ENCODE assay signal across 18 cellular contexts in the genomic region with DNA sequence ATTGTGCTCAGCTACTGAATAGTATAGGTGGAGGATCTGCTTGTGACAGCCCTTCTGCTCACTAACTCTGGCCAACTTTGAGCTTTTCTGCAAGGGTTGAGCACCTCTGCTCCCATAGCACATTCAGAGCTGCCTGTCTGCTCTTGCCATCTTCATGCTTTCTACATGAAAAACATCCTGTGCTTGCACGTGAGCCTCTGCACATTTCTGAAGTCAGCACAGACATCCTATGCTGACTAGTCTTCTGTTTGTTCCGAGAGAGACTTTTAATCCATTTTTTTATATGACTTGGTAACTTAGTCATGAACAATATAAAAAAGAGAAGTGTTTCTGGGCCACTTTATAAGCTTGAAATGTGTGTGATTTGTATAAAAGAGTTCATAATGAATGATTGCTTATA.
DNase-seq lines count a peak whose midpoint lies in the region; ATAC-seq and TF ChIP-seq lines count a peak whose summit lies in the region.
"Had no signal": no experiment of that assay in that cellular context is flagged by ENCODE, and none has a peak within 500 bp of the region (broad histone marks: within the 10 kb centered on the region; RNA-seq: fewer than 3 reads in every experiment).

No MANE protein-coding gene starts in this region.

- H3K79me2 ChIP-seq in SU-DHL-6 (ENCODE audit: insufficient read depth, low read length), result no peaks in the 10 kb centered on the region

- H3K4ac ChIP-seq in neuronal stem cell (ENCODE audit: low read length), result no peak overlapping the region

- no peak overlapping the region for H2BK120ac ChIP-seq in neuronal stem cell (ENCODE audit: low read depth, low read length)

- H2BK15ac ChIP-seq in neuronal stem cell (ENCODE audit: low read length), result no peak overlapping the region

- in situ Hi-C loops in KBM-7 (cut with MboI; ENCODE audit: low pct_unique_long_range_greater_than_20kb, low sequenced_read_pairs), result no loop called here

- H3K36me3 ChIP-seq in SU-DHL-6 (ENCODE audit: low read length) (no peaks in the 10 kb centered on the region), neuronal stem cell (replicated peaks in 1 of 2; ENCODE audit: control insufficient read depth in 2 of 2, insufficient read depth in 2 of 2, low read length in 2 of 2) (no peaks in the 10 kb centered on the region)

- H3K27me3 ChIP-seq in SU-DHL-6 (ENCODE audit: low read length) (no peaks in the 10 kb centered on the region), foreskin keratinocyte (no peaks in the 10 kb centered on the region), neuronal stem cell (ENCODE audit: control insufficient read depth in 3 of 3, insufficient read depth in 3 of 3, low read depth in 1 of 3, low read length in 3 of 3) (no peaks in the 10 kb centered on the region)

- H3K9me3 ChIP-seq in SU-DHL-6 (ENCODE audit: insufficient read depth, low read length), result peaks cover 8% of the 10 kb centered on the region; the same call in 1 of the 2 replicates
- no peaks in the 10 kb centered on the region for H3K9me3 ChIP-seq in neuronal stem cell (replicated peaks in 1 of 2; ENCODE audit: control insufficient read depth in 2 of 2, insufficient read depth in 1 of 2, low read depth in 1 of 2, low read length in 2 of 2)
- H3K9me3 ChIP-seq: Caco-2 had no signal

- no peak overlapping the region for H3K14ac ChIP-seq in neuronal stem cell (ENCODE audit: low read length)

- no peak overlapping the region for H3K18ac ChIP-seq in neuronal stem cell (ENCODE audit: low read length)

- DNase-seq in NCI-H82 (lab: John Stamatoyannopoulos, UW), result peak; percentile 25
- no peak for DNase-seq in NCI-H82 treated with DMSO at 0.1 percent for 48 hours (lab: John Stamatoyannopoulos, UW; ENCODE audit: unreplicated experiment)
- DNase-seq in foreskin keratinocyte, result peak; percentile 34 to 56
- no peak for DNase-seq in neuronal stem cell (ENCODE audit: low spot score)
- no peak for DNase-seq in KBM-7
- DNase-seq in DMS79 (lab: John Stamatoyannopoulos, UW), result no peak
- no peak for DNase-seq in activated CD4-positive, alpha-beta T cell treated with anti-CD3 and anti-CD28 coated beads for 4 hours
- DNase-seq: C1 segment of cervical spinal cord; Caco-2; CD8-positive, alpha-beta T cell; DMS153; EL; GDM1; GM23248; H7; HCEC 1CT had no signal

- H2BK5ac ChIP-seq in neuronal stem cell (ENCODE audit: low read length), result no peak overlapping the region

- no peaks in the 10 kb centered on the region for H3K4me1 ChIP-seq in foreskin keratinocyte
- no peaks in the 10 kb centered on the region for H3K4me1 ChIP-seq in neuronal stem cell (ENCODE audit: control insufficient read depth in 2 of 2, insufficient read depth in 1 of 2, low read depth in 1 of 2, low read length in 2 of 2)
- H3K4me1 ChIP-seq: Caco-2 had no signal

- H3K79me1 ChIP-seq in neuronal stem cell (ENCODE audit: low read depth, low read length), result no peaks in the 10 kb centered on the region

- peak overlapping the region; percentile 25 for H2AFZ ChIP-seq in SU-DHL-6 (ENCODE audit: low read depth, low read length, severe bottlenecking)
- peak overlapping the region; percentile 47 for H2AFZ ChIP-seq in neuronal stem cell (ENCODE audit: low read length)
- H2AFZ ChIP-seq: GM23248 had no signal

- H3K9me2 ChIP-seq in SU-DHL-6 (replicated peaks; ENCODE audit: insufficient read depth, low read length), result no peaks in the 10 kb centered on the region

- no peak overlapping the region for H4K91ac ChIP-seq in neuronal stem cell (ENCODE audit: low read depth, low read length, poor library complexity)

- no peaks in the 10 kb centered on the region for H4K20me1 ChIP-seq in SU-DHL-6 (ENCODE audit: low read depth, low read length)

- H3F3A ChIP-seq in SU-DHL-6 (ENCODE audit: insufficient read depth), result no peaks in the 10 kb centered on the region

- H2BK12ac ChIP-seq in neuronal stem cell (ENCODE audit: low read length), result no peak overlapping the region

- ATAC-seq in foreskin keratinocyte, result peak; percentile 33
- ATAC-seq: CD8-positive, alpha-beta T cell; GM12878 had no signal

- no peak overlapping the region for H3K9ac ChIP-seq in SU-DHL-6 (ENCODE audit: low read length)
- H3K9ac ChIP-seq in neuronal stem cell (ENCODE audit: low read depth, low read length, poor library complexity), result no peak overlapping the region
- H3K9ac ChIP-seq: GM23248 had no signal

- H3K23ac ChIP-seq in neuronal stem cell (ENCODE audit: low read depth, low read length, poor library complexity), result no peak overlapping the region

- H3K27ac ChIP-seq in SU-DHL-6 (ENCODE audit: low read depth, low read length) (no peak overlapping the region), foreskin keratinocyte (no peak overlapping the region), neuronal stem cell (replicated peaks; ENCODE audit: low read length) (no peak overlapping the region)
- H3K27ac ChIP-seq: GM23248 had no signal

- WGBS in neuronal stem cell (ENCODE audit: extremely low coverage in 2 of 2, insufficient read length in 2 of 2, insufficient replicate concordance in 1 of 2), 2 donors, result no CpG with 5 or more reads among the region's 2 CpGs

- no peak overlapping the region for H4K8ac ChIP-seq in neuronal stem cell (ENCODE audit: low read depth, low read length)

- no peak overlapping the region for H2AK5ac ChIP-seq in neuronal stem cell (ENCODE audit: low read depth, low read length)

- H3K4me2 ChIP-seq in SU-DHL-6 (ENCODE audit: low read depth, low read length, poor library complexity, severe bottlenecking) (no peak overlapping the region), neuronal stem cell (ENCODE audit: insufficient read depth, low read length, poor library complexity, severe bottlenecking) (no peak overlapping the region)

- no peak overlapping the region for H3K4me3 ChIP-seq in SU-DHL-6 (ENCODE audit: insufficient read depth, low read length, poor library complexity, severe bottlenecking)
- no peak overlapping the region for H3K4me3 ChIP-seq in neuronal stem cell (ENCODE audit: low read length in 2 of 2)
- H3K4me3 ChIP-seq: GM12878, GM23248 had no signal

- no peak for TF ChIP-seq CTCF in SU-DHL-6 (IDR thresholded peaks at IDR 0.05; ENCODE audit: insufficient read depth, low read length, poor library complexity, severe bottlenecking)
- no peak for TF ChIP-seq CTCF in foreskin keratinocyte (conservative IDR thresholded peaks at IDR 0.05)

Comparison
In these comparisons a context has a peak if more than half of its experiments do, and no peak if none do; other contexts are left out.
1. DNase-seq: peak in NCI-H82 (single experiment) and foreskin keratinocyte (2 of 2); none in NCI-H82 treated with DMSO at 0.1 percent for 48 hours (single experiment), neuronal stem cell (single experiment), KBM-7 (single experiment), DMS79 (single experiment) and activated CD4-positive, alpha-beta T cell treated with anti-CD3 and anti-CD28 coated beads for 4 hours (0 of 2).